ENCODE assay signal across 10 cellular contexts in genomic region chr13:78160793-78161192, GRCh38.
DNase-seq lines count a peak whose midpoint lies in the region; ATAC-seq and TF ChIP-seq lines count a peak whose summit lies in the region.
"Had no signal": no experiment of that assay in that cellular context is flagged by ENCODE, and none has a peak within 500 bp of the region (broad histone marks: within the 10 kb centered on the region; RNA-seq: fewer than 3 reads in every experiment).

No MANE protein-coding gene starts in this region.

- H3K9me3 Mint-ChIP-seq in HFFc6 = no peaks in the 10 kb centered on the region
- H3K9me3 Mint-ChIP-seq in chondrocyte (ENCODE audit: low read depth) = no peaks in the 10 kb centered on the region

- H3K27ac Mint-ChIP-seq in HFFc6 (peak overlapping the region; percentile 28), chondrocyte (ENCODE audit: unreplicated experiment) (no peak overlapping the region)

- peaks cover 34% of the 10 kb centered on the region for H3K4me1 Mint-ChIP-seq in HFFc6 (ENCODE audit: low read depth)
- no peaks in the 10 kb centered on the region for H3K4me1 Mint-ChIP-seq in chondrocyte (ENCODE audit: low read depth)

- intact Hi-C loops in aorta (cut with DNase I) = no loop called here
- intact Hi-C loops in left cardiac atrium (cut with DNase I) = no loop called here

- ATAC-seq in aorta (ENCODE audit: low FRiP score) (no peak), left cardiac atrium (no peak)

- no peaks in the 10 kb centered on the region for H3K4me1 ChIP-seq in aorta (ENCODE audit: control insufficient read depth in 1 of 2, insufficient read depth in 2 of 2, low read length in 2 of 2)

- no peaks in the 10 kb centered on the region for H3K9me3 ChIP-seq in aorta (ENCODE audit: control insufficient read depth, low read length)

- no peaks in the 10 kb centered on the region for H3K36me3 ChIP-seq in aorta (ENCODE audit: control insufficient read depth in 1 of 2, insufficient read depth in 2 of 2, low read length in 1 of 2)

- DNase-seq in GF-D8 (lab: John Stamatoyannopoulos, UW) (peak; percentile 97), HFFc6 (peak; percentile 78), NOMO-1 treated with dmso at 0.1 percent for 144 hours (lab: John Stamatoyannopoulos, UW; ENCODE audit: unreplicated experiment) (peak; percentile 78), glomerular visceral epithelial cell (ENCODE audit: extremely low spot score) (peak; percentile 50), aorta (no peak), chondrocyte (ENCODE audit: low spot score) (no peak), left cardiac atrium (no peak), NCI-H2171 (lab: John Stamatoyannopoulos, UW) (no peak)
- DNase-seq: activated T-cell treated with anti-CD3 and anti-CD28 coated beads for 4 hours; stimulated activated CD4-positive, alpha-beta T cell treated with anti-CD3 and anti-CD28 coated beads, Interleukin-4, amount 100 ng/mL, for 24 hours had no signal

- H3K36me3 Mint-ChIP-seq in HFFc6 (ENCODE audit: low read depth) (no peaks in the 10 kb centered on the region), chondrocyte (ENCODE audit: low read depth) (no peaks in the 10 kb centered on the region)

- H3K27me3 Mint-ChIP-seq in HFFc6 (ENCODE audit: insufficient read depth) (no peaks in the 10 kb centered on the region), chondrocyte (ENCODE audit: low read depth) (peaks cover 3% of the 10 kb centered on the region)

- H3K27ac ChIP-seq in aorta (ENCODE audit: low read depth in 1 of 2, low read length in 2 of 2) = no peak overlapping the region

- H3K4me3 ChIP-seq in aorta (ENCODE audit: low read length in 2 of 2) = no peak overlapping the region

- TF ChIP-seq CTCF in HFFc6 (IDR thresholded peaks at IDR 0.05) (no peak), chondrocyte (IDR thresholded peaks at IDR 0.05) (no peak)

- peak overlapping the region; percentile 63; the same call in 1 of the 2 replicates for H3K4me3 Mint-ChIP-seq in HFFc6
- no peak overlapping the region for H3K4me3 Mint-ChIP-seq in chondrocyte (ENCODE audit: unreplicated experiment)

- WGBS in aorta, 2 donors = 41 to 47% methylated on average over 2 of the region's 2 CpGs

- no peaks in the 10 kb centered on the region for H3K27me3 ChIP-seq in aorta (ENCODE audit: control insufficient read depth in 1 of 2, insufficient read depth in 2 of 2, low read length in 1 of 2)

Comparison
In these comparisons a context has a peak if more than half of its experiments do, and no peak if none do; other contexts are left out.
1. DNase-seq: peak in GF-D8 (single experiment), HFFc6 (single experiment), NOMO-1 treated with dmso at 0.1 percent for 144 hours (single experiment) and glomerular visceral epithelial cell (single experiment); none in aorta (0 of 2), chondrocyte (single experiment), left cardiac atrium (single experiment) and NCI-H2171 (single experiment).